In genomic region chr15:89320200-89320599, GRCh38 we compare ENCODE assay signal across 17 cellular contexts. TPM values are rescaled to one million over a fixed set of nuclear protein-coding genes. Genes with fewer than 3 reads are reported as not detected.
A peak's percentile ranks its signal among the peaks of the same experiment; 100 is the strongest.
DNase-seq lines count a peak whose midpoint lies in the region; ATAC-seq and TF ChIP-seq lines count a peak whose summit lies in the region.
"Had no signal": no experiment of that assay in that cellular context is flagged by ENCODE, and none has a peak within 500 bp of the region (broad histone marks: within the 10 kb centered on the region; RNA-seq: fewer than 3 reads in every experiment).

No MANE protein-coding gene starts in this region.

- H3K9me1 ChIP-seq in IMR-90 (ENCODE audit: insufficient read depth, low read length): peaks cover 7% of the 10 kb centered on the region

- H3K4me1 ChIP-seq in IMR-90 (ENCODE audit: control insufficient read depth, insufficient read depth, low read length) (no peaks in the 10 kb centered on the region), sigmoid colon (no peaks in the 10 kb centered on the region)

- H3K79me1 ChIP-seq in IMR-90 (ENCODE audit: low read depth in 1 of 2, low read length in 2 of 2): peaks cover 26 to 58% of the 10 kb centered on the region in 2 experiments

- peaks cover 10% of the 10 kb centered on the region for H3K4me1 Mint-ChIP-seq in activated naive CD8-positive, alpha-beta T cell treated with anti-CD3 and anti-CD28 coated beads, Interleukin-2, amount 10 ng/mL, durations not matched to agents 7 days and 5 days
- H3K4me1 Mint-ChIP-seq in activated naive CD8-positive, alpha-beta T cell treated with anti-CD3 and anti-CD28 coated beads for 36 hours: peaks cover 20% of the 10 kb centered on the region
- peaks cover 21 to 22% of the 10 kb centered on the region in 2 donors for H3K4me1 Mint-ChIP-seq in effector memory CD8-positive, alpha-beta T cell (ENCODE audit: low read depth in 2 of 2)
- H3K4me1 Mint-ChIP-seq in stimulated activated effector memory CD8-positive, alpha-beta T cell treated with anti-CD3 and anti-CD28 coated beads, Interleukin-12 subunit alpha, Interleukin-12 subunit beta, amount 100 ng/mL, for 72 hours: peaks cover 52% of the 10 kb centered on the region

- H2BK5ac ChIP-seq in IMR-90 (ENCODE audit: low read depth, low read length, poor library complexity, severe bottlenecking): no peak overlapping the region

- H3K36me3 ChIP-seq in IMR-90 (ENCODE audit: control insufficient read depth, insufficient read depth, low read length): peaks cover 89% of the 10 kb centered on the region
- H3K36me3 ChIP-seq in sigmoid colon: peaks cover 68 to 100% (median 85%) of the 10 kb centered on the region in 4 donors

- H3K4me2 ChIP-seq in IMR-90 (ENCODE audit: low read depth, low read length): no peak overlapping the region

- TF ChIP-seq POLR2A in IMR-90 (IDR thresholded peaks at IDR 0.05; ENCODE audit: low read depth, low read length): no peak
- TF ChIP-seq POLR2A in sigmoid colon (IDR thresholded peaks at IDR 0.05): no peak

- no peak overlapping the region for H3K9ac ChIP-seq in IMR-90 (ENCODE audit: low read depth, low read length)

- TF ChIP-seq CTCF in IMR-90 (conservative IDR thresholded peaks at IDR 0.05; ENCODE audit: low read depth, low read length) (no peak), sigmoid colon (IDR thresholded peaks at IDR 0.05) (no peak)

- H2AK5ac ChIP-seq in IMR-90 (ENCODE audit: low read depth, low read length): no peak overlapping the region

- H3K27ac Mint-ChIP-seq in activated naive CD8-positive, alpha-beta T cell treated with anti-CD3 and anti-CD28 coated beads, Interleukin-2, amount 10 ng/mL, durations not matched to agents 7 days and 5 days: peak overlapping the region; percentile 25
- no peak overlapping the region for H3K27ac Mint-ChIP-seq in activated naive CD8-positive, alpha-beta T cell treated with anti-CD3 and anti-CD28 coated beads for 36 hours
- peak overlapping the region; percentile 49 to 79 for H3K27ac Mint-ChIP-seq in effector memory CD8-positive, alpha-beta T cell
- H3K27ac Mint-ChIP-seq in stimulated activated effector memory CD8-positive, alpha-beta T cell treated with anti-CD3 and anti-CD28 coated beads, Interleukin-12 subunit alpha, Interleukin-12 subunit beta, amount 100 ng/mL, for 72 hours: peak overlapping the region; percentile 77

- H2BK15ac ChIP-seq in IMR-90 (ENCODE audit: low read depth, low read length): no peak overlapping the region

- in situ Hi-C loops in IMR-90 (cut with MboI; ENCODE audit: low sequenced_read_pairs): no loop called here

- no peak overlapping the region for H4K8ac ChIP-seq in IMR-90 (ENCODE audit: low read depth in 2 of 2, low read length in 2 of 2)

- peaks cover 47% of the 10 kb centered on the region for H3K36me3 Mint-ChIP-seq in activated naive CD8-positive, alpha-beta T cell treated with anti-CD3 and anti-CD28 coated beads, Interleukin-2, amount 10 ng/mL, durations not matched to agents 7 days and 5 days
- H3K36me3 Mint-ChIP-seq in activated naive CD8-positive, alpha-beta T cell treated with anti-CD3 and anti-CD28 coated beads for 36 hours: peaks cover 33% of the 10 kb centered on the region
- H3K36me3 Mint-ChIP-seq in effector memory CD8-positive, alpha-beta T cell (ENCODE audit: insufficient read depth): peaks cover 88% of the 10 kb centered on the region
- peaks cover 100% of the 10 kb centered on the region for H3K36me3 Mint-ChIP-seq in stimulated activated effector memory CD8-positive, alpha-beta T cell treated with anti-CD3 and anti-CD28 coated beads, Interleukin-12 subunit alpha, Interleukin-12 subunit beta, amount 100 ng/mL, for 72 hours

- no peak overlapping the region for H3K14ac ChIP-seq in IMR-90 (replicated peaks; ENCODE audit: low read depth, low read length)

- H3K27ac ChIP-seq in IMR-90 (ENCODE audit: insufficient read depth, low read length): no peak overlapping the region
- no peak overlapping the region for H3K27ac ChIP-seq in sigmoid colon

- dilution Hi-C loops in IMR-90 (cut with HindIII; ENCODE audit: low sequenced_read_pairs, unreplicated experiment): no loop called here

- no peaks in the 10 kb centered on the region for H3K27me3 Mint-ChIP-seq in activated naive CD8-positive, alpha-beta T cell treated with anti-CD3 and anti-CD28 coated beads, Interleukin-2, amount 10 ng/mL, durations not matched to agents 7 days and 5 days
- no peaks in the 10 kb centered on the region for H3K27me3 Mint-ChIP-seq in activated naive CD8-positive, alpha-beta T cell treated with anti-CD3 and anti-CD28 coated beads for 36 hours
- no peaks in the 10 kb centered on the region for H3K27me3 Mint-ChIP-seq in effector memory CD8-positive, alpha-beta T cell

- TF ChIP-seq RAD21 in IMR-90 (IDR thresholded peaks at IDR 0.05; ENCODE audit: low read length): no peak

- no peak overlapping the region for H2BK20ac ChIP-seq in IMR-90 (ENCODE audit: low read depth, low read length)

- no peak overlapping the region for H3K4ac ChIP-seq in IMR-90 (ENCODE audit: low read depth, low read length)

- H3K18ac ChIP-seq in IMR-90 (ENCODE audit: low read depth, low read length): no peak overlapping the region

- H2AK9ac ChIP-seq in IMR-90 (replicated peaks; ENCODE audit: low read depth, low read length, poor library complexity): no peak overlapping the region

- no peak overlapping the region for H4K5ac ChIP-seq in IMR-90 (ENCODE audit: low read depth, low read length)

- no peak for DNase-seq in activated naive CD8-positive, alpha-beta T cell treated with anti-CD3 and anti-CD28 coated beads, Interleukin-2, amount 10 ng/mL, durations not matched to agents 7 days and 5 days
- no peak for DNase-seq in activated naive CD8-positive, alpha-beta T cell treated with anti-CD3 and anti-CD28 coated beads for 36 hours
- DNase-seq in IMR-90: no peak
- DNase-seq in effector memory CD8-positive, alpha-beta T cell: no peak
- DNase-seq in stimulated activated effector memory CD8-positive, alpha-beta T cell treated with anti-CD3 and anti-CD28 coated beads, Interleukin-12 subunit alpha, Interleukin-12 subunit beta, amount 100 ng/mL, for 72 hours (ENCODE audit: low spot score in 2 of 2): no peak
- DNase-seq in SKM-1 (lab: John Stamatoyannopoulos, UW; ENCODE audit: unreplicated experiment): no peak
- no peak for DNase-seq in NCI-H526 (lab: John Stamatoyannopoulos, UW)
- no peak for DNase-seq in sigmoid colon
- DNase-seq: H7, Karpas-422, MM.1S, NCI-H1105, NCI-H187 treated with DMSO at 0.1 percent for 48 hours, NCI-H2171, Right ventricle myocardium superior had no signal

- intact Hi-C loops in IMR-90 (cut with micrococcal nuclease) (no loop called here), sigmoid colon (cut with DNase I) (loop anchor here (2.0 kb wide), 1 partner anchor 17 kb away; no protein-coding TSS in a partner anchor)

- H3K27me3 ChIP-seq in IMR-90 (ENCODE audit: control insufficient read depth, insufficient read depth, low read length) (no peaks in the 10 kb centered on the region), sigmoid colon (no peaks in the 10 kb centered on the region)

- no peak for ATAC-seq in activated naive CD8-positive, alpha-beta T cell treated with anti-CD3 and anti-CD28 coated beads, Interleukin-2, amount 10 ng/mL, durations not matched to agents 7 days and 5 days (ENCODE audit: low read depth)
- no peak for ATAC-seq in IMR-90 (ENCODE audit: low read depth)
- no peak for ATAC-seq in effector memory CD8-positive, alpha-beta T cell (replicated peaks)
- no peak for ATAC-seq in stimulated activated effector memory CD8-positive, alpha-beta T cell treated with anti-CD3 and anti-CD28 coated beads, Interleukin-12 subunit alpha, Interleukin-12 subunit beta, amount 100 ng/mL, for 72 hours
- ATAC-seq: HepG2, Panc1 had no signal

- CTCF ChIA-PET in IMR-90 (lab: Yijun Ruan, JAX): interaction anchor here (0.5 kb wide), 1 partner anchor 262 kb away, joined by 3 read pairs; no protein-coding TSS in a partner anchor

- WGBS in IMR-90 (ENCODE audit: extremely low coverage in 2 of 2, insufficient read length in 1 of 2), 2 experiments: 100% methylated on average over 1 of the region's 2 CpGs; no CpG with 5 or more reads in 1 of the 2 experiments
- WGBS in sigmoid colon, 2 donors: 95% methylated on average over 2 of the region's 2 CpGs

- H3K23ac ChIP-seq in IMR-90 (ENCODE audit: low read depth, low read length): no peak overlapping the region

- TF ChIP-seq EP300 in sigmoid colon (IDR thresholded peaks at IDR 0.05): no peak

- H2BK120ac ChIP-seq in IMR-90 (ENCODE audit: low read depth, low read length): no peak overlapping the region

- H4K20me1 ChIP-seq in IMR-90 (ENCODE audit: insufficient read depth, low read length): peaks cover 36% of the 10 kb centered on the region

- POLR2A ChIA-PET in activated naive CD8-positive, alpha-beta T cell treated with anti-CD3 and anti-CD28 coated beads, Interleukin-2, amount 10 ng/mL, durations not matched to agents 7 days and 5 days (lab: Charles Lee): interaction anchor here (2.4 kb wide), 1 partner anchor 9 kb away, joined by 16 read pairs; no protein-coding TSS in a partner anchor
- POLR2A ChIA-PET in IMR-90 (lab: Charles Lee; ENCODE audit: unreplicated experiment): no interaction called here

- H3K9me3 ChIP-seq in IMR-90 (ENCODE audit: control insufficient read depth, insufficient read depth, low read length): no peaks in the 10 kb centered on the region
- H3K9me3 ChIP-seq in sigmoid colon: no peaks in the 10 kb centered on the region

- no peak overlapping the region for H2AFZ ChIP-seq in IMR-90 (replicated peaks; ENCODE audit: low read length, poor library complexity)

- H3K4me3 Mint-ChIP-seq in activated naive CD8-positive, alpha-beta T cell treated with anti-CD3 and anti-CD28 coated beads, Interleukin-2, amount 10 ng/mL, durations not matched to agents 7 days and 5 days: no peak overlapping the region
- no peak overlapping the region for H3K4me3 Mint-ChIP-seq in activated naive CD8-positive, alpha-beta T cell treated with anti-CD3 and anti-CD28 coated beads for 36 hours
- no peak overlapping the region for H3K4me3 Mint-ChIP-seq in effector memory CD8-positive, alpha-beta T cell
- H3K4me3 Mint-ChIP-seq in stimulated activated effector memory CD8-positive, alpha-beta T cell treated with anti-CD3 and anti-CD28 coated beads, Interleukin-12 subunit alpha, Interleukin-12 subunit beta, amount 100 ng/mL, for 72 hours: no peak overlapping the region

- no peaks in the 10 kb centered on the region for H3K9me3 Mint-ChIP-seq in activated naive CD8-positive, alpha-beta T cell treated with anti-CD3 and anti-CD28 coated beads, Interleukin-2, amount 10 ng/mL, durations not matched to agents 7 days and 5 days
- no peaks in the 10 kb centered on the region for H3K9me3 Mint-ChIP-seq in activated naive CD8-positive, alpha-beta T cell treated with anti-CD3 and anti-CD28 coated beads for 36 hours
- H3K9me3 Mint-ChIP-seq in effector memory CD8-positive, alpha-beta T cell: no peaks in the 10 kb centered on the region
- H3K9me3 Mint-ChIP-seq in stimulated activated effector memory CD8-positive, alpha-beta T cell treated with anti-CD3 and anti-CD28 coated beads, Interleukin-12 subunit alpha, Interleukin-12 subunit beta, amount 100 ng/mL, for 72 hours: no peaks in the 10 kb centered on the region

- H3K56ac ChIP-seq in IMR-90 (ENCODE audit: extremely low read depth, insufficient read depth, low read length): no peak overlapping the region

- no TSS peak for BruUV-seq in IMR-90 (replicated peaks; lab: Mats Ljungman, UMichigan)

- no peak overlapping the region for H3K4me3 ChIP-seq in IMR-90 (ENCODE audit: insufficient read depth, low read depth, low read length)
- no peak overlapping the region for H3K4me3 ChIP-seq in sigmoid colon

- no peak overlapping the region for H4K91ac ChIP-seq in IMR-90 (ENCODE audit: insufficient read depth, low read depth, low read length)

RNA-seq across cellular contexts. Expression of gene POLG, which starts 14.4 kb away (rescaled TPM):
- total RNA-seq in activated naive CD8-positive, alpha-beta T cell treated with anti-CD3 and anti-CD28 coated beads, Interleukin-2, amount 10 ng/mL, durations not matched to agents 7 days and 5 days: 100 to 1,000 TPM; 138 to 139 TPM
- total RNA-seq in activated naive CD8-positive, alpha-beta T cell treated with anti-CD3 and anti-CD28 coated beads for 36 hours: 100 to 1,000 TPM in 1 of 2 experiments, 10 to 100 TPM in 1; 96.1 to 102 TPM
- total RNA-seq in IMR-90 (2012; rRNA removed) (18.3 and 19.9 TPM in 2 replicates), sigmoid colon (10 to 100 TPM; 37.7 to 43.4 (median 39.8) TPM)
- polyA plus RNA-seq in IMR-90 (2012; rRNA removed) (30.3 and 30.6 TPM in 2 replicates), sigmoid colon (10 to 100 TPM; 25.2 to 43.2 (median 28.0) TPM)
- polyA plus RNA-seq in IMR-90 (2012; cell fraction: cytosol; rRNA removed): 19.3 and 22.4 TPM in 2 replicates
- 164 and 186 TPM in 2 replicates for polyA plus RNA-seq in IMR-90 (2012; cell fraction: nucleus; rRNA removed; ENCODE audit: low replicate concordance)
